ENCODE assay signal across 22 cellular contexts in genomic region chr1:25641329-25641725, GRCh38. TPM values are rescaled to one million over a fixed set of nuclear protein-coding genes. Genes with fewer than 3 reads are reported as not detected.
DNase-seq lines count a peak whose midpoint lies in the region; ATAC-seq and TF ChIP-seq lines count a peak whose summit lies in the region.
"Had no signal": no experiment of that assay in that cellular context is flagged by ENCODE, and none has a peak within 500 bp of the region (broad histone marks: within the 10 kb centered on the region; RNA-seq: fewer than 3 reads in every experiment).

No MANE protein-coding gene starts in this region.

- no peak overlapping the region for H2AK5ac ChIP-seq in mesendoderm (ENCODE audit: low read length)

- DNase-seq in activated naive CD4-positive, alpha-beta T cell treated with anti-CD3 and anti-CD28 coated beads, Interleukin-2, amount 10 ng/mL, durations not matched to agents 7 days and 5 days, result no peak
- no peak for DNase-seq in activated naive CD4-positive, alpha-beta T cell (lab: John Stamatoyannopoulos, UW)
- DNase-seq in CD4-positive, alpha-beta memory T cell, result no peak
- DNase-seq in mesendoderm (no peak), NCI-H345 (lab: John Stamatoyannopoulos, UW) (no peak)
- DNase-seq: activated B cell treated with CpG ODN at 0.5 μM for 24 hours; Calu3; DMS79; effector CD8-positive, alpha-beta T cell; NCI-H1048; NCI-H1694; NCI-H446 treated with DMSO at 0.1 percent for 48 hours; nucleus accumbens; psoas muscle; SHP77 treated with DMSO at 0.1 percent for 48 hours; stimulated activated CD4-positive, alpha-beta T cell treated with anti-CD3 and anti-CD28 coated beads, Interleukin-4, amount 100 ng/mL, for 24 hours; transverse colon had no signal

- no peak for ATAC-seq in GM18520 (IDR thresholded peaks at IDR 0.05; ENCODE audit: unreplicated experiment)

- H3K4ac ChIP-seq in mesendoderm (ENCODE audit: low read depth, low read length), result peak overlapping the region; percentile 7

- H3K9me3 Mint-ChIP-seq in activated naive CD4-positive, alpha-beta T cell treated with anti-CD3 and anti-CD28 coated beads, Interleukin-2, amount 10 ng/mL, durations not matched to agents 7 days and 5 days, result peaks cover 18% of the 10 kb centered on the region
- peaks cover 0 to 16% (median 13%) of the 10 kb centered on the region in 8 donors for H3K9me3 Mint-ChIP-seq in CD4-positive, alpha-beta memory T cell

- no peak overlapping the region for H3K23ac ChIP-seq in mesendoderm (ENCODE audit: low read length)

- H3K56ac ChIP-seq in mesendoderm (ENCODE audit: low read length), result no peak overlapping the region

- H3K36me3 Mint-ChIP-seq in activated naive CD4-positive, alpha-beta T cell treated with anti-CD3 and anti-CD28 coated beads, Interleukin-2, amount 10 ng/mL, durations not matched to agents 7 days and 5 days, result peaks cover 65% of the 10 kb centered on the region
- H3K36me3 Mint-ChIP-seq in CD4-positive, alpha-beta memory T cell, result peaks cover 25 to 41% of the 10 kb centered on the region in 2 donors

- TF ChIP-seq CTCF in KMS-11 (conservative IDR thresholded peaks at IDR 0.05; ENCODE audit: low read depth, low read length), result no peak

- H4K5ac ChIP-seq in mesendoderm (ENCODE audit: low read length), result no peak overlapping the region

- H3K4me2 ChIP-seq in KMS-11 (peak overlapping the region; percentile 74), mesendoderm (ENCODE audit: low read length) (no peak overlapping the region)

- peaks cover 35% of the 10 kb centered on the region for H3K27me3 Mint-ChIP-seq in activated naive CD4-positive, alpha-beta T cell treated with anti-CD3 and anti-CD28 coated beads, Interleukin-2, amount 10 ng/mL, durations not matched to agents 7 days and 5 days
- no peaks in the 10 kb centered on the region for H3K27me3 Mint-ChIP-seq in CD4-positive, alpha-beta memory T cell

- peaks cover 26% of the 10 kb centered on the region for H3K79me2 ChIP-seq in KMS-11 (ENCODE audit: insufficient read depth, low read depth)
- H3K79me2 ChIP-seq in mesendoderm (ENCODE audit: control insufficient read depth, insufficient read depth, low read length), result no peaks in the 10 kb centered on the region

- H3K9me3 ChIP-seq in CD4-positive, alpha-beta memory T cell (ENCODE audit: control insufficient read depth in 1 of 2, low read length in 2 of 2), result no peaks in the 10 kb centered on the region
- H3K9me3 ChIP-seq: psoas muscle had no signal

- no peaks in the 10 kb centered on the region for H3K36me3 ChIP-seq in CD4-positive, alpha-beta memory T cell (ENCODE audit: insufficient read depth, low read length)
- H3K36me3 ChIP-seq in KMS-11 (ENCODE audit: insufficient read depth) (peaks cover 8% of the 10 kb centered on the region; the same call in 1 of the 2 replicates), mesendoderm (ENCODE audit: control insufficient read depth, insufficient read depth, low read length) (no peaks in the 10 kb centered on the region)
- H3K36me3 ChIP-seq: cardiac muscle cell, transverse colon had no signal

- no peaks in the 10 kb centered on the region for H3K79me1 ChIP-seq in mesendoderm (ENCODE audit: low read length)

- no peak overlapping the region for H3K4me3 Mint-ChIP-seq in activated naive CD4-positive, alpha-beta T cell treated with anti-CD3 and anti-CD28 coated beads, Interleukin-2, amount 10 ng/mL, durations not matched to agents 7 days and 5 days
- peak overlapping the region in 6 of 8 donors; percentile 42 to 92 (median 80) for H3K4me3 Mint-ChIP-seq in CD4-positive, alpha-beta memory T cell
- H3K4me3 Mint-ChIP-seq: activated B cell treated with CpG ODN at 0.5 μM for 24 hours had no signal

- no peak overlapping the region for H2BK5ac ChIP-seq in mesendoderm (ENCODE audit: low read length)

- H2BK15ac ChIP-seq in mesendoderm (replicated peaks; ENCODE audit: low read depth), result no peak overlapping the region

- H3K27ac ChIP-seq in CD4-positive, alpha-beta memory T cell (ENCODE audit: low read depth, low read length), result peak overlapping the region; percentile 54
- H3K27ac ChIP-seq in KMS-11, result peak overlapping the region; percentile 68
- H3K27ac ChIP-seq in mesendoderm (ENCODE audit: low read depth, low read length), result no peak overlapping the region
- H3K27ac ChIP-seq: BLaER1 treated with 17β-estradiol and CSF1 and Interleukin-3, amounts not matched to agents 10 nM and 100 nM; cardiac muscle cell had no signal

- no peak overlapping the region for H2BK120ac ChIP-seq in mesendoderm (ENCODE audit: low read depth, low read length)

- no peaks in the 10 kb centered on the region for H3K27me3 ChIP-seq in CD4-positive, alpha-beta memory T cell (ENCODE audit: insufficient read depth, low read length)
- H3K27me3 ChIP-seq in KMS-11 (ENCODE audit: insufficient read depth, low read depth) (no peaks in the 10 kb centered on the region), mesendoderm (ENCODE audit: insufficient read depth, low read length, poor library complexity) (no peaks in the 10 kb centered on the region)
- H3K27me3 ChIP-seq: cardiac muscle cell, transverse colon had no signal

- H3K27ac Mint-ChIP-seq in activated naive CD4-positive, alpha-beta T cell treated with anti-CD3 and anti-CD28 coated beads, Interleukin-2, amount 10 ng/mL, durations not matched to agents 7 days and 5 days, result peak overlapping the region; percentile 93
- peak overlapping the region; percentile 87 to 99 (median 94) for H3K27ac Mint-ChIP-seq in CD4-positive, alpha-beta memory T cell
- H3K27ac Mint-ChIP-seq: activated B cell treated with CpG ODN at 0.5 μM for 24 hours had no signal

- H3K18ac ChIP-seq in mesendoderm (ENCODE audit: low read length), result peak overlapping the region; percentile 44

- no peak overlapping the region for H4K8ac ChIP-seq in mesendoderm (ENCODE audit: low read depth, low read length)

- WGBS in mesendoderm (ENCODE audit: extremely low coverage, insufficient coverage, low lambda C conversion rate), result no CpG with 5 or more reads among the region's 4 CpGs

- peaks cover 63% of the 10 kb centered on the region for H3K4me1 Mint-ChIP-seq in activated naive CD4-positive, alpha-beta T cell treated with anti-CD3 and anti-CD28 coated beads, Interleukin-2, amount 10 ng/mL, durations not matched to agents 7 days and 5 days
- peaks cover 44 to 72% (median 57%) of the 10 kb centered on the region in 4 donors for H3K4me1 Mint-ChIP-seq in CD4-positive, alpha-beta memory T cell

- intact Hi-C loops in CD4-positive, alpha-beta memory T cell (cut with micrococcal nuclease), result no loop called here

- H4K20me1 ChIP-seq in KMS-11 (ENCODE audit: insufficient read depth), result no peaks in the 10 kb centered on the region

- H3K4me3 ChIP-seq in CD4-positive, alpha-beta memory T cell (ENCODE audit: low read length in 2 of 2), result no peak overlapping the region
- no peak overlapping the region for H3K4me3 ChIP-seq in KMS-11 (IDR thresholded peaks at IDR 0.05; ENCODE audit: insufficient read depth, low read depth, low read length)
- H3K4me3 ChIP-seq in mesendoderm (ENCODE audit: low read length), result no peak overlapping the region
- H3K4me3 ChIP-seq: BLaER1 treated with 17β-estradiol and CSF1 and Interleukin-3, amounts not matched to agents 10 nM and 100 nM; cardiac muscle cell; psoas muscle; transverse colon had no signal

- POLR2A ChIA-PET in CD4-positive, alpha-beta memory T cell (lab: Charles Lee; ENCODE audit: partially characterized antibody), result interaction anchor here (1.4 to 7.9 kb wide), 9 partner anchors 10 to 179 kb away, joined by 4 to 151 read pairs (median 8); partner anchors contain the start of genes MAN1C1, MTFR1L and SELENON

- H3K4me1 ChIP-seq in CD4-positive, alpha-beta memory T cell (ENCODE audit: insufficient read depth, low read length), result peaks cover 62% of the 10 kb centered on the region
- peaks cover 49% of the 10 kb centered on the region for H3K4me1 ChIP-seq in KMS-11 (ENCODE audit: low read depth, poor library complexity, severe bottlenecking)
- H3K4me1 ChIP-seq in mesendoderm (ENCODE audit: control insufficient read depth, low read depth, low read length), result peaks cover 18% of the 10 kb centered on the region
- H3K4me1 ChIP-seq: psoas muscle had no signal

- H3K9ac ChIP-seq in KMS-11 (peak overlapping the region; percentile 6; the same call in 1 of the 2 replicates), mesendoderm (ENCODE audit: low read length) (no peak overlapping the region)
- H3K9ac ChIP-seq: BLaER1 treated with 17β-estradiol and CSF1 and Interleukin-3, amounts not matched to agents 10 nM and 100 nM had no signal

- CTCF ChIA-PET in activated naive CD4-positive, alpha-beta T cell treated with anti-CD3 and anti-CD28 coated beads, Interleukin-2, amount 10 ng/mL, durations not matched to agents 7 days and 5 days (lab: Charles Lee), result interaction anchor here (1.2 to 2.5 kb wide), 6 partner anchors 10 to 35 kb away, joined by 3 to 20 read pairs (median 5); no protein-coding TSS in a partner anchor
- CTCF ChIA-PET in CD4-positive, alpha-beta memory T cell (lab: Charles Lee; ENCODE audit: partially characterized antibody), result interaction anchor here (1.5 to 4.5 kb wide), 7 partner anchors 9 to 169 kb away, joined by 3 to 63 read pairs (median 9); no protein-coding TSS in a partner anchor

- H2AFZ ChIP-seq in KMS-11 (ENCODE audit: low read depth), result no peak overlapping the region

RNA-seq across cellular contexts. Expression of gene MAN1C1, which starts 24.7 kb away (rescaled TPM):
- 10 to 100 TPM; 42.6 to 45.1 TPM for total RNA-seq in CD4-positive, alpha-beta memory T cell
- 10 to 100 TPM in 1 of 2 donors, 1 to 10 TPM in 1; 3.6 to 10.4 TPM for polyA plus RNA-seq in CD4-positive, alpha-beta memory T cell
- polyA plus RNA-seq in mesendoderm (2013, experiment 1 of 2), result 7.7 TPM
- polyA plus RNA-seq in mesendoderm (2013, experiment 2 of 2), result 7.4 TPM
- total RNA-seq: HT1080 had no signal
